1 cellular context compared by ENCODE assay signal in genomic region chr13:72463561-72463960, GRCh38.
TF ChIP-seq lines count a peak whose summit lies in the region.

No MANE protein-coding gene starts in this region.

TF ChIP-seq in HepG2, 621 proteins besides CTCF, POLR2A, EP300 and RAD21 (continued from another document):
- TF ChIP-seq ZBTB40 (IDR thresholded peaks at IDR 0.05) (no peak), ZBTB40 (CRISPR knock-in tag; IDR thresholded peaks at IDR 0.05) (no peak), TAF15 (IDR thresholded peaks at IDR 0.05; ENCODE audit: low read depth, low read length, poor library complexity, severe bottlenecking) (no peak), RFX5 (IDR thresholded peaks at IDR 0.05; ENCODE audit: low read depth, low read length) (no peak), ZNF34 (CRISPR knock-in tag; IDR thresholded peaks at IDR 0.05; ENCODE audit: borderline replicate concordance) (no peak), ZNF362 (CRISPR knock-in tag; IDR thresholded peaks at IDR 0.05; ENCODE audit: borderline replicate concordance) (no peak), ZNF263 (CRISPR knock-in tag; IDR thresholded peaks at IDR 0.05) (no peak), NFKBIZ (CRISPR knock-in tag; IDR thresholded peaks at IDR 0.05) (no peak), CBX1 (IDR thresholded peaks at IDR 0.05; ENCODE audit: low read depth) (no peak), ZBTB1 (CRISPR knock-in tag; IDR thresholded peaks at IDR 0.05; ENCODE audit: borderline replicate concordance) (no peak), ZNF720 (CRISPR knock-in tag; IDR thresholded peaks at IDR 0.05) (no peak), ZNF224 (CRISPR knock-in tag; IDR thresholded peaks at IDR 0.05) (no peak), ZNF256 (CRISPR knock-in tag; conservative IDR thresholded peaks at IDR 0.05) (no peak), TCF7 (IDR thresholded peaks at IDR 0.05; ENCODE audit: low read depth) (no peak), KLF15 (CRISPR knock-in tag; IDR thresholded peaks at IDR 0.05; ENCODE audit: borderline replicate concordance) (no peak), ZNF605 (CRISPR knock-in tag; IDR thresholded peaks at IDR 0.05) (no peak)
- TF ChIP-seq, protein P1, sequence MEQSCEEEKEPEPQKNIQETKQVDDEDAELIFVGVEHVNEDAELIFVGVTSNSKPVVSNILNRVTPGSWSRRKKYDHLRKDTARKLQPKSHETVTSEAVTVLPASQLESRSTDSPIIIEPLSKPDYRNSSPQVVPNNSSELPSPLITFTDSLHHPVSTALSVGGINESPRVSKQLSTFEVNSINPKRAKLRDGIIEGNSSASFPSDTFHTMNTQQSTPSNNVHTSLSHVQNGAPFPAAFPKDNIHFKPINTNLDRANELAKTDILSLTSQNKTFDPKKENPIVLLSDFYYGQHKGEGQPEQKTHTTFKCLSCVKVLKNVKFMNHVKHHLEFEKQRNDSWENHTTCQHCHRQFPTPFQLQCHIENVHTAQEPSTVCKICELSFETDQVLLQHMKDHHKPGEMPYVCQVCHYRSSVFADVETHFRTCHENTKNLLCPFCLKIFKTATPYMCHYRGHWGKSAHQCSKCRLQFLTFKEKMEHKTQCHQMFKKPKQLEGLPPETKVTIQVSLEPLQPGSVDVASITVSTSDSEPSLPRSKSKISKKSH (CRISPR knock-in tag; IDR thresholded peaks at IDR 0.05; ENCODE audit: borderline replicate concordance) = no peak
- TF ChIP-seq, protein P2, sequence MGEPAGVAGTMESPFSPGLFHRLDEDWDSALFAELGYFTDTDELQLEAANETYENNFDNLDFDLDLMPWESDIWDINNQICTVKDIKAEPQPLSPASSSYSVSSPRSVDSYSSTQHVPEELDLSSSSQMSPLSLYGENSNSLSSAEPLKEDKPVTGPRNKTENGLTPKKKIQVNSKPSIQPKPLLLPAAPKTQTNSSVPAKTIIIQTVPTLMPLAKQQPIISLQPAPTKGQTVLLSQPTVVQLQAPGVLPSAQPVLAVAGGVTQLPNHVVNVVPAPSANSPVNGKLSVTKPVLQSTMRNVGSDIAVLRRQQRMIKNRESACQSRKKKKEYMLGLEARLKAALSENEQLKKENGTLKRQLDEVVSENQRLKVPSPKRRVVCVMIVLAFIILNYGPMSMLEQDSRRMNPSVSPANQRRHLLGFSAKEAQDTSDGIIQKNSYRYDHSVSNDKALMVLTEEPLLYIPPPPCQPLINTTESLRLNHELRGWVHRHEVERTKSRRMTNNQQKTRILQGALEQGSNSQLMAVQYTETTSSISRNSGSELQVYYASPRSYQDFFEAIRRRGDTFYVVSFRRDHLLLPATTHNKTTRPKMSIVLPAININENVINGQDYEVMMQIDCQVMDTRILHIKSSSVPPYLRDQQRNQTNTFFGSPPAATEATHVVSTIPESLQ (CRISPR knock-in tag; conservative IDR thresholded peaks at IDR 0.05) = no peak
